In the genomic region with DNA sequence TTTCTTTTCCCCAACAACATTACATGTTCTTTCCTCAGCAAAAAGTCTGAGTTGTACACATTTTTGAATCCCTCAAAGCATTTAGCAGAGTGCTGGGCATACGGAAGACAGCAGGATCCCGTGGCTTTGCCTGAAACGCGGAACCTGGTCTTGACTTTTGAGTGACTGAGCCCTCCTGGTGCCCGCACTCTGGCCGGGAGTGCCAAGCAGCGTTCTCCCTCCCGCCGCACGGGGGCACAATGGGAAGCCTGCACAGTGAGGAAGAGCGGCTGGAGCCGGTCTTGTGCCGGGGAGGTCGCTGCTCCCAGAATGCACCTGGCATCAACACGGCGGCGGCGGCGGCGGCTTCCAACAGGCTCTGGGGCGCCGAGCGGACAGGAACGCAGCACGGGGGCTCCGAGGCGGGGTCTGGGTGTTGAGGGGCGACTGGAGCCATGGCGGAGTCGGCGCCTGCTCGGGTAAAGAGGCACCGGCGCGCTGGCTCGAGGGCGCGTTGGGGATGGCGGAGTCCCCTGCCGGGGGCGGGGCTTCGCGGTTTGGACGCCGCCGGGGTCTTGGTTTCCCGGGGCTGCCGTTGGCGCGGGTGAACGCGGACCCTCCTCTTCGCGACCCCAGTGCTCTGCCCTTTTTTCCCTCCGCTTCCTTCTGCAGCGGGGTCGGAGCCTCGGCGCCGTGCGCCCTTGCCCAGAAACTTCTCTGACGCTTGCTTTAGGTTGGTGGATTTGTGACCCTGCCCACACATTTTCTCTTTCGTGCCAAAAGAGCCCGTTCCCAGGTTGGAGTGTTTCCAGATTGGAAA, we compare ENCODE assay signal across 1 cellular context.
TF ChIP-seq lines count a peak whose summit lies in the region.

A gene (plus strand): TSS at position 307 of the 799 bp plus-strand sequence. CDS start 128 bp downstream, at position 435.

TF ChIP-seq in A549, 52 proteins besides CTCF, POLR2A, EP300 and RAD21 (continued from another document):
- TF ChIP-seq, protein P1, sequence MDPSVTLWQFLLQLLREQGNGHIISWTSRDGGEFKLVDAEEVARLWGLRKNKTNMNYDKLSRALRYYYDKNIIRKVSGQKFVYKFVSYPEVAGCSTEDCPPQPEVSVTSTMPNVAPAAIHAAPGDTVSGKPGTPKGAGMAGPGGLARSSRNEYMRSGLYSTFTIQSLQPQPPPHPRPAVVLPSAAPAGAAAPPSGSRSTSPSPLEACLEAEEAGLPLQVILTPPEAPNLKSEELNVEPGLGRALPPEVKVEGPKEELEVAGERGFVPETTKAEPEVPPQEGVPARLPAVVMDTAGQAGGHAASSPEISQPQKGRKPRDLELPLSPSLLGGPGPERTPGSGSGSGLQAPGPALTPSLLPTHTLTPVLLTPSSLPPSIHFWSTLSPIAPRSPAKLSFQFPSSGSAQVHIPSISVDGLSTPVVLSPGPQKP (IDR thresholded peaks at IDR 0.05; ENCODE audit: low read depth, low read length), result no peak
- TF ChIP-seq PHF8 (IDR thresholded peaks at IDR 0.05; ENCODE audit: borderline replicate concordance, low read depth) (peak; percentile 37; the same call in 1 of the 2 replicates), JUNB (IDR thresholded peaks at IDR 0.05) (no peak), FOXS1 (CRISPR knock-in tag; IDR thresholded peaks at IDR 0.05) (peak; percentile 33; the same call in 1 of the 2 replicates), KDM5A (IDR thresholded peaks at IDR 0.05) (peak; percentile 56; the same call in 1 of the 2 replicates), BHLHE40 (IDR thresholded peaks at IDR 0.05; ENCODE audit: low read depth, low read length) (0 out of 2 replicates have a peak, but pooled peaks have one; percentile 7), NR3C1 (IDR thresholded peaks at IDR 0.05) (no peak), ZSCAN20 (CRISPR knock-in tag; IDR thresholded peaks at IDR 0.05) (no peak), SREBF2 (IDR thresholded peaks at IDR 0.05) (no peak), ESRRA (IDR thresholded peaks at IDR 0.05; ENCODE audit: borderline replicate concordance, low read length) (no peak), RFX5 (IDR thresholded peaks at IDR 0.05) (no peak), TP53 (CRISPR knock-in tag; IDR thresholded peaks at IDR 0.05) (no peak)
- TF ChIP-seq, protein P2, sequence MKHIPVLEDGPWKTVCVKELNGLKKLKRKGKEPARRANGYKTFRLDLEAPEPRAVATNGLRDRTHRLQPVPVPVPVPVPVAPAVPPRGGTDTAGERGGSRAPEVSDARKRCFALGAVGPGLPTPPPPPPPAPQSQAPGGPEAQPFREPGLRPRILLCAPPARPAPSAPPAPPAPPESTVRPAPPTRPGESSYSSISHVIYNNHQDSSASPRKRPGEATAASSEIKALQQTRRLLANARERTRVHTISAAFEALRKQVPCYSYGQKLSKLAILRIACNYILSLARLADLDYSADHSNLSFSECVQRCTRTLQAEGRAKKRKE (CRISPR knock-in tag; IDR thresholded peaks at IDR 0.05; ENCODE audit: low read depth), result 0 out of 2 replicates have a peak, but pooled peaks have one; percentile 9
- TF ChIP-seq, protein P3, sequence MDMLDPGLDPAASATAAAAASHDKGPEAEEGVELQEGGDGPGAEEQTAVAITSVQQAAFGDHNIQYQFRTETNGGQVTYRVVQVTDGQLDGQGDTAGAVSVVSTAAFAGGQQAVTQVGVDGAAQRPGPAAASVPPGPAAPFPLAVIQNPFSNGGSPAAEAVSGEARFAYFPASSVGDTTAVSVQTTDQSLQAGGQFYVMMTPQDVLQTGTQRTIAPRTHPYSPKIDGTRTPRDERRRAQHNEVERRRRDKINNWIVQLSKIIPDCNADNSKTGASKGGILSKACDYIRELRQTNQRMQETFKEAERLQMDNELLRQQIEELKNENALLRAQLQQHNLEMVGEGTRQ (IDR thresholded peaks at IDR 0.05), result no peak
- TF ChIP-seq, protein P4, sequence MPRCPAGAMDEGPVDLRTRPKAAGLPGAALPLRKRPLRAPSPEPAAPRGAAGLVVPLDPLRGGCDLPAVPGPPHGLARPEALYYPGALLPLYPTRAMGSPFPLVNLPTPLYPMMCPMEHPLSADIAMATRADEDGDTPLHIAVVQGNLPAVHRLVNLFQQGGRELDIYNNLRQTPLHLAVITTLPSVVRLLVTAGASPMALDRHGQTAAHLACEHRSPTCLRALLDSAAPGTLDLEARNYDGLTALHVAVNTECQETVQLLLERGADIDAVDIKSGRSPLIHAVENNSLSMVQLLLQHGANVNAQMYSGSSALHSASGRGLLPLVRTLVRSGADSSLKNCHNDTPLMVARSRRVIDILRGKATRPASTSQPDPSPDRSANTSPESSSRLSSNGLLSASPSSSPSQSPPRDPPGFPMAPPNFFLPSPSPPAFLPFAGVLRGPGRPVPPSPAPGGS (IDR thresholded peaks at IDR 0.05), result no peak
- TF ChIP-seq, protein P5, sequence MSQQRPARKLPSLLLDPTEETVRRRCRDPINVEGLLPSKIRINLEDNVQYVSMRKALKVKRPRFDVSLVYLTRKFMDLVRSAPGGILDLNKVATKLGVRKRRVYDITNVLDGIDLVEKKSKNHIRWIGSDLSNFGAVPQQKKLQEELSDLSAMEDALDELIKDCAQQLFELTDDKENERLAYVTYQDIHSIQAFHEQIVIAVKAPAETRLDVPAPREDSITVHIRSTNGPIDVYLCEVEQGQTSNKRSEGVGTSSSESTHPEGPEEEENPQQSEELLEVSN (IDR thresholded peaks at IDR 0.05; ENCODE audit: borderline replicate concordance, low read depth), result 0 out of 2 replicates have a peak, but pooled peaks have one; percentile 40
- TF ChIP-seq, protein P6, sequence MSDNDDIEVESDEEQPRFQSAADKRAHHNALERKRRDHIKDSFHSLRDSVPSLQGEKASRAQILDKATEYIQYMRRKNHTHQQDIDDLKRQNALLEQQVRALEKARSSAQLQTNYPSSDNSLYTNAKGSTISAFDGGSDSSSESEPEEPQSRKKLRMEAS (IDR thresholded peaks at IDR 0.05), result peak; percentile 75; the same call in 1 of the 2 replicates
- TF ChIP-seq, protein P7, sequence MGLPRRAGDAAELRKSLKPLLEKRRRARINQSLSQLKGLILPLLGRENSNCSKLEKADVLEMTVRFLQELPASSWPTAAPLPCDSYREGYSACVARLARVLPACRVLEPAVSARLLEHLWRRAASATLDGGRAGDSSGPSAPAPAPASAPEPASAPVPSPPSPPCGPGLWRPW (IDR thresholded peaks at IDR 0.05), result no peak
